In the genomic region with DNA sequence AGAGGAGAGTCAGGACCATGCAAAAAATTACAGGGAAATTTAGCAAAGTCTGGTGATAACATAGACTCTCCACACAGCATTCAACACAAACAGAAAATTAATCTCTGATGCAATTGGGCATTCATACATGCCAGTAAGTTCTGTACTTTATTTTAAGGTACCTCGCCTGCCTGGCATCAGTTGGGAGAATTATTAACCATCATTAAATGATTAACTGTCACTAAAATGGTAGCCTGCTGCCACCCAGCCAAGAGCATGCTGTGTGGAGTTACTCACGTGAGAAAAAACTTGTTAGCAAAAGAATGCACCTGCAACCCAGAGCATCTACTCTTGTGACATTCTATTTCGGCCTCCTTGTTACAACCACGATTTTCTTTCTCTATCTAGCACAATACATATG, we compare ENCODE assay signal across 23 cellular contexts.
A peak's percentile ranks its signal among the peaks of the same experiment; 100 is the strongest.
DNase-seq lines count a peak whose midpoint lies in the region; ATAC-seq, FAIRE-seq and TF ChIP-seq lines count a peak whose summit lies in the region.
"Had no signal": no experiment of that assay in that cellular context is flagged by ENCODE, and none has a peak within 500 bp of the region (broad histone marks: within the 10 kb centered on the region; RNA-seq: fewer than 3 reads in every experiment).

No MANE protein-coding gene starts in this region.

- peak overlapping the region; percentile 10 for H3K4me3 Mint-ChIP-seq in Calu3 (ENCODE audit: low read depth, unreplicated experiment)
- H3K4me3 Mint-ChIP-seq in activated CD4-positive, alpha-beta memory T cell treated with anti-CD3 and anti-CD28 coated beads, Interleukin-2, amount 10 ng/mL, durations not matched to agents 7 days and 5 days, result no peak overlapping the region
- H3K4me3 Mint-ChIP-seq: B cell; CD4-positive, alpha-beta T cell; CD8-positive, alpha-beta T cell had no signal

- peaks cover 15% of the 10 kb centered on the region for H3K4me1 Mint-ChIP-seq in Calu3 (ENCODE audit: low read depth, unreplicated experiment)
- H3K4me1 Mint-ChIP-seq in activated CD4-positive, alpha-beta memory T cell treated with anti-CD3 and anti-CD28 coated beads, Interleukin-2, amount 10 ng/mL, durations not matched to agents 7 days and 5 days, result no peaks in the 10 kb centered on the region
- H3K4me1 Mint-ChIP-seq: B cell had no signal

- peak overlapping the region; percentile 36 for H3K27ac Mint-ChIP-seq in Calu3 (ENCODE audit: unreplicated experiment)
- no peak overlapping the region for H3K27ac Mint-ChIP-seq in activated CD4-positive, alpha-beta memory T cell treated with anti-CD3 and anti-CD28 coated beads, Interleukin-2, amount 10 ng/mL, durations not matched to agents 7 days and 5 days
- H3K27ac Mint-ChIP-seq: B cell; CD4-positive, alpha-beta T cell; CD8-positive, alpha-beta T cell had no signal

- intact Hi-C loops in Calu3 (cut with micrococcal nuclease; ENCODE audit: unreplicated experiment) (no loop called here), pancreas (cut with DNase I) (no loop called here)

- H3K27ac ChIP-seq in pancreas, result no peak overlapping the region
- H3K27ac ChIP-seq: 22Rv1; A549; BLaER1 treated with 17β-estradiol and CSF1 and Interleukin-3, amounts not matched to agents 10 nM and 100 nM; C4-2B had no signal

- peaks cover 0 to 4% (median 0%) of the 10 kb centered on the region in 3 donors for H3K4me1 ChIP-seq in pancreas
- H3K4me1 ChIP-seq: A549; BLaER1 treated with 17β-estradiol and CSF1 and Interleukin-3, amounts not matched to agents 10 nM and 100 nM; Caco-2 had no signal

- POLR2A ChIA-PET in activated CD4-positive, alpha-beta memory T cell treated with anti-CD3 and anti-CD28 coated beads, Interleukin-2, amount 10 ng/mL, durations not matched to agents 7 days and 5 days (lab: Charles Lee), result no interaction called here

- BruUV-seq in Calu3 (replicated peaks; lab: Mats Ljungman, UMichigan), result no TSS peak

- no peak for FAIRE-seq in pancreas (lab: Jason Lieb, UNC)
- FAIRE-seq: A549, GM12878 had no signal

- H3K27me3 Mint-ChIP-seq in Calu3 (ENCODE audit: unreplicated experiment), result no peaks in the 10 kb centered on the region
- no peaks in the 10 kb centered on the region for H3K27me3 Mint-ChIP-seq in activated CD4-positive, alpha-beta memory T cell treated with anti-CD3 and anti-CD28 coated beads, Interleukin-2, amount 10 ng/mL, durations not matched to agents 7 days and 5 days
- H3K27me3 Mint-ChIP-seq: CD4-positive, alpha-beta T cell had no signal

- peaks cover 0 to 20% (median 0%) of the 10 kb centered on the region in 4 donors for H3K27me3 ChIP-seq in pancreas
- H3K27me3 ChIP-seq: BLaER1 treated with 17β-estradiol and CSF1 and Interleukin-3, amounts not matched to agents 10 nM and 100 nM had no signal

- no peak for TF ChIP-seq CTCF in Calu3 (IDR thresholded peaks at IDR 0.05; ENCODE audit: unreplicated experiment)
- no peak for TF ChIP-seq CTCF in pancreas (IDR thresholded peaks at IDR 0.05)

- H3K36me3 Mint-ChIP-seq in Calu3 (ENCODE audit: insufficient read depth, unreplicated experiment), result no peaks in the 10 kb centered on the region
- H3K36me3 Mint-ChIP-seq in activated CD4-positive, alpha-beta memory T cell treated with anti-CD3 and anti-CD28 coated beads, Interleukin-2, amount 10 ng/mL, durations not matched to agents 7 days and 5 days (ENCODE audit: low read depth), result no peaks in the 10 kb centered on the region
- H3K36me3 Mint-ChIP-seq: CD8-positive, alpha-beta T cell had no signal

- H3K9me3 ChIP-seq in pancreas, result no peaks in the 10 kb centered on the region
- H3K9me3 ChIP-seq: A549; BLaER1 treated with 17β-estradiol and CSF1 and Interleukin-3, amounts not matched to agents 10 nM and 100 nM; Caco-2 had no signal

- DNase-seq in Calu3, result no peak
- peak; percentile 48 for DNase-seq in left kidney (ENCODE audit: low read depth, low spot score)
- peak in 1 of 6 donors; percentile 31 for DNase-seq in pancreas
- no peak for DNase-seq in NCI-H1092 (lab: John Stamatoyannopoulos, UW)
- DNase-seq in stimulated activated naive CD4-positive, alpha-beta T cell (lab: John Stamatoyannopoulos, UW), result no peak
- no peak for DNase-seq in activated CD4-positive, alpha-beta memory T cell treated with anti-CD3 and anti-CD28 coated beads, Interleukin-2, amount 10 ng/mL, durations not matched to agents 7 days and 5 days
- DNase-seq: AML-193; Caco-2; CD4-positive, alpha-beta T cell; CD8-positive, alpha-beta T cell; DMS 273 treated with DMSO at 0.1 percent for 48 hours; DMS153; DMS53; DMS79; DND-41; EL; GDM1 had no signal

- WGBS in pancreas, 2 donors, result 9% methylated on average over 4 of the region's 4 CpGs

- peak; percentile 56 to 84 (median 70) for ATAC-seq in pancreas
- ATAC-seq: A549; CD8-positive, alpha-beta T cell; GM12878 had no signal

- CTCF ChIA-PET in Calu3 (lab: Charles Lee), result no interaction called here
- CTCF ChIA-PET in activated CD4-positive, alpha-beta memory T cell treated with anti-CD3 and anti-CD28 coated beads, Interleukin-2, amount 10 ng/mL, durations not matched to agents 7 days and 5 days (lab: Charles Lee), result no interaction called here

- no peaks in the 10 kb centered on the region for H3K9me3 Mint-ChIP-seq in Calu3 (ENCODE audit: low read depth, unreplicated experiment)
- H3K9me3 Mint-ChIP-seq in activated CD4-positive, alpha-beta memory T cell treated with anti-CD3 and anti-CD28 coated beads, Interleukin-2, amount 10 ng/mL, durations not matched to agents 7 days and 5 days, result no peaks in the 10 kb centered on the region
- H3K9me3 Mint-ChIP-seq: CD4-positive, alpha-beta T cell; CD8-positive, alpha-beta T cell had no signal

- no peak overlapping the region for H3K4me3 ChIP-seq in pancreas
- H3K4me3 ChIP-seq: A549; BLaER1 treated with 17β-estradiol and CSF1 and Interleukin-3, amounts not matched to agents 10 nM and 100 nM; GM12878 had no signal

- H3K36me3 ChIP-seq in pancreas, result no peaks in the 10 kb centered on the region
- H3K36me3 ChIP-seq: BLaER1 treated with 17β-estradiol and CSF1 and Interleukin-3, amounts not matched to agents 10 nM and 100 nM had no signal
